Comparison of ENCODE assay signal across 36 cellular contexts in the genomic region with DNA sequence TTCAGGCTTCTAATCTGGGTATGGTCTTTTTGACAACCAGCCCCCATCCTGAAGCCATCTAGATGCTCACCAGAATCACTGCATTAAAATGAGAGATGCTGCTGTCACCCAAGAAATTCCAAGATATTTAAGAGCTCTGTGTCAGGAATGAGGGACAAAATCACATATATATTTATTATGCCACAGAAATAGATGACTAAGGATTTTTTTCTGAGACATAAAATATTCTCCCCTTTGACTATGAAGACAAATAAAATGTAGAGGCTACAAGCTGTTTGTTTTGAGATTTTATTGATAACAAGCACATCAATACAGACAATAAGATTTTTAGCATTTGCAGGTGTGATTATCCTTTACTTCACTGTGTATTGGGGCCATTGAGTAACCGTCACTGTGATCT.
DNase-seq lines count a peak whose midpoint lies in the region; ATAC-seq, FAIRE-seq and TF ChIP-seq lines count a peak whose summit lies in the region.
"Had no signal": no experiment of that assay in that cellular context is flagged by ENCODE, and none has a peak within 500 bp of the region (broad histone marks: within the 10 kb centered on the region; RNA-seq: fewer than 3 reads in every experiment).

No MANE protein-coding gene starts in this region.

- H4K20me1 ChIP-seq in HepG2 (ENCODE audit: insufficient read depth, low read length) = no peaks in the 10 kb centered on the region
- no peaks in the 10 kb centered on the region for H4K20me1 ChIP-seq in IMR-90 (ENCODE audit: insufficient read depth, low read length)
- H4K20me1 ChIP-seq: BLaER1; BLaER1 treated with 17β-estradiol and CSF1 and Interleukin-3, amounts not matched to agents 10 nM and 100 nM had no signal

- H3K27me3 Mint-ChIP-seq in progenitor cell of endocrine pancreas (peaks cover 7% of the 10 kb centered on the region), chondrocyte (ENCODE audit: low read depth) (peaks cover 33% of the 10 kb centered on the region)
- H3K27me3 Mint-ChIP-seq: CD4-positive, CD25-positive, alpha-beta regulatory T cell had no signal

- dilution Hi-C loops in IMR-90 (cut with HindIII; ENCODE audit: low sequenced_read_pairs, unreplicated experiment) = no loop called here

- H3K27ac ChIP-seq in HepG2 (ENCODE audit: extremely low read length, insufficient read depth, low read length) = no peak overlapping the region
- H3K27ac ChIP-seq in right lobe of liver = no peak overlapping the region
- no peak overlapping the region for H3K27ac ChIP-seq in IMR-90 (ENCODE audit: insufficient read depth, low read length)
- H3K27ac ChIP-seq: 22Rv1; A549; BLaER1; BLaER1 treated with 17β-estradiol and CSF1 and Interleukin-3, amounts not matched to agents 10 nM and 100 nM; C4-2B had no signal

- H2BK5ac ChIP-seq in IMR-90 (ENCODE audit: low read depth, low read length, poor library complexity, severe bottlenecking) = no peak overlapping the region

- TF ChIP-seq POLR2A in HepG2 (IDR thresholded peaks at IDR 0.05; ENCODE audit: insufficient read depth in 1 of 2, low read depth in 2 of 2, low read length in 2 of 2) (no peak), right lobe of liver (IDR thresholded peaks at IDR 0.05) (no peak), IMR-90 (IDR thresholded peaks at IDR 0.05; ENCODE audit: low read depth, low read length) (no peak)

- no peaks in the 10 kb centered on the region for H3K79me1 ChIP-seq in IMR-90 (ENCODE audit: low read depth in 1 of 2, low read length in 2 of 2)

- no peak overlapping the region for H3K23ac ChIP-seq in IMR-90 (ENCODE audit: low read depth, low read length)

- H3K27me3 ChIP-seq in HepG2 (ENCODE audit: control insufficient read depth in 1 of 2, insufficient read depth in 2 of 2, low read length in 2 of 2) (no peaks in the 10 kb centered on the region), right lobe of liver (no peaks in the 10 kb centered on the region), IMR-90 (ENCODE audit: control insufficient read depth, insufficient read depth, low read length) (no peaks in the 10 kb centered on the region)
- H3K27me3 ChIP-seq: BE2C; BLaER1; BLaER1 treated with 17β-estradiol and CSF1 and Interleukin-3, amounts not matched to agents 10 nM and 100 nM had no signal

- H3K9ac ChIP-seq in HepG2 (ENCODE audit: insufficient read depth, low read depth, low read length) (no peak overlapping the region), IMR-90 (ENCODE audit: low read depth, low read length) (no peak overlapping the region)
- H3K9ac ChIP-seq: BLaER1; BLaER1 treated with 17β-estradiol and CSF1 and Interleukin-3, amounts not matched to agents 10 nM and 100 nM had no signal

- BruUV-seq in HepG2 (replicated peaks; lab: Mats Ljungman, UMichigan) (no TSS peak), IMR-90 (replicated peaks; lab: Mats Ljungman, UMichigan) (no TSS peak)

- H4K8ac ChIP-seq in IMR-90 (ENCODE audit: low read depth in 2 of 2, low read length in 2 of 2) = no peak overlapping the region

- no peak overlapping the region for H3K14ac ChIP-seq in IMR-90 (replicated peaks; ENCODE audit: low read depth, low read length)

- no peaks in the 10 kb centered on the region for H3K9me3 ChIP-seq in HepG2 (ENCODE audit: low read length)
- no peaks in the 10 kb centered on the region for H3K9me3 ChIP-seq in right lobe of liver
- no peaks in the 10 kb centered on the region for H3K9me3 ChIP-seq in IMR-90 (ENCODE audit: control insufficient read depth, insufficient read depth, low read length)
- H3K9me3 ChIP-seq: A549; BE2C; BLaER1; BLaER1 treated with 17β-estradiol and CSF1 and Interleukin-3, amounts not matched to agents 10 nM and 100 nM; Caco-2 had no signal

- H3K36me3 Mint-ChIP-seq in progenitor cell of endocrine pancreas (ENCODE audit: insufficient read depth) (no peaks in the 10 kb centered on the region), chondrocyte (ENCODE audit: low read depth) (no peaks in the 10 kb centered on the region)
- H3K36me3 Mint-ChIP-seq in stimulated activated effector memory CD8-positive, alpha-beta T cell treated with anti-CD3 and anti-CD28 coated beads, Interleukin-12 subunit alpha, Interleukin-12 subunit beta, amount 100 ng/mL, for 72 hours = no peaks in the 10 kb centered on the region
- H3K36me3 Mint-ChIP-seq: CD14-positive monocyte; CD4-positive, alpha-beta memory T cell; CD4-positive, CD25-positive, alpha-beta regulatory T cell; CD8-positive, alpha-beta memory T cell; CD8-positive, alpha-beta T cell had no signal

- H3K27ac Mint-ChIP-seq in progenitor cell of endocrine pancreas = peak overlapping the region; percentile 46
- H3K27ac Mint-ChIP-seq in stimulated activated effector memory CD8-positive, alpha-beta T cell treated with anti-CD3 and anti-CD28 coated beads, Interleukin-12 subunit alpha, Interleukin-12 subunit beta, amount 100 ng/mL, for 72 hours = peak overlapping the region; percentile 14
- H3K27ac Mint-ChIP-seq in chondrocyte (ENCODE audit: unreplicated experiment) = no peak overlapping the region
- H3K27ac Mint-ChIP-seq: B cell; CD14-positive monocyte; CD4-positive, alpha-beta memory T cell; CD4-positive, alpha-beta T cell; CD4-positive, CD25-positive, alpha-beta regulatory T cell; CD8-positive, alpha-beta memory T cell; CD8-positive, alpha-beta T cell had no signal

- H3K9me1 ChIP-seq in IMR-90 (ENCODE audit: insufficient read depth, low read length) = no peaks in the 10 kb centered on the region

- H3K18ac ChIP-seq in IMR-90 (ENCODE audit: low read depth, low read length) = no peak overlapping the region

- no peak overlapping the region for H4K91ac ChIP-seq in IMR-90 (ENCODE audit: insufficient read depth, low read depth, low read length)

- H3K4me2 ChIP-seq in HepG2 (ENCODE audit: low read depth, low read length) (no peak overlapping the region), IMR-90 (ENCODE audit: low read depth, low read length) (no peak overlapping the region)
- H3K4me2 ChIP-seq: A549; BLaER1; BLaER1 treated with 17β-estradiol and CSF1 and Interleukin-3, amounts not matched to agents 10 nM and 100 nM had no signal

- H3K9me3 Mint-ChIP-seq in progenitor cell of endocrine pancreas (ENCODE audit: low read depth) (no peaks in the 10 kb centered on the region), chondrocyte (ENCODE audit: low read depth) (no peaks in the 10 kb centered on the region)
- no peaks in the 10 kb centered on the region for H3K9me3 Mint-ChIP-seq in stimulated activated effector memory CD8-positive, alpha-beta T cell treated with anti-CD3 and anti-CD28 coated beads, Interleukin-12 subunit alpha, Interleukin-12 subunit beta, amount 100 ng/mL, for 72 hours
- H3K9me3 Mint-ChIP-seq: CD14-positive monocyte; CD4-positive, alpha-beta memory T cell; CD4-positive, alpha-beta T cell; CD8-positive, alpha-beta memory T cell; CD8-positive, alpha-beta T cell had no signal

- FAIRE-seq in HepG2 (lab: Jason Lieb, UNC) = no peak
- FAIRE-seq: A204.1, A549, D721Med had no signal

- no peaks in the 10 kb centered on the region for H3K36me3 ChIP-seq in HepG2 (replicated peaks in 1 of 2; ENCODE audit: control insufficient read depth in 1 of 2, insufficient read depth in 2 of 2, low read length in 2 of 2)
- H3K36me3 ChIP-seq in right lobe of liver = no peaks in the 10 kb centered on the region
- H3K36me3 ChIP-seq in IMR-90 (ENCODE audit: control insufficient read depth, insufficient read depth, low read length) = no peaks in the 10 kb centered on the region
- H3K36me3 ChIP-seq: BE2C; BLaER1; BLaER1 treated with 17β-estradiol and CSF1 and Interleukin-3, amounts not matched to agents 10 nM and 100 nM had no signal

- CTCF ChIA-PET in HepG2 (lab: Yijun Ruan, JAX; ENCODE audit: low intra/inter-chr PET ratio, low total read pairs) (no interaction called here), IMR-90 (lab: Yijun Ruan, JAX) (interaction anchor here (0.6 kb wide), 1 partner anchor 8 kb away, joined by 3 read pairs; no protein-coding TSS in a partner anchor)

- H2AK9ac ChIP-seq in IMR-90 (replicated peaks; ENCODE audit: low read depth, low read length, poor library complexity) = no peak overlapping the region

- H2BK15ac ChIP-seq in IMR-90 (ENCODE audit: low read depth, low read length) = no peak overlapping the region

- H2AFZ ChIP-seq in HepG2 (ENCODE audit: low read length) (no peak overlapping the region), IMR-90 (replicated peaks; ENCODE audit: low read length, poor library complexity) (no peak overlapping the region)

- no peak for DNase-seq in HepG2 (ENCODE audit: low spot score)
- DNase-seq in right lobe of liver = no peak
- DNase-seq in IMR-90 = no peak
- DNase-seq in progenitor cell of endocrine pancreas (ENCODE audit: low spot score, unreplicated experiment) = no peak
- no peak for DNase-seq in stimulated activated effector memory CD8-positive, alpha-beta T cell treated with anti-CD3 and anti-CD28 coated beads, Interleukin-12 subunit alpha, Interleukin-12 subunit beta, amount 100 ng/mL, for 72 hours (ENCODE audit: low spot score in 2 of 2)
- DNase-seq in chondrocyte (ENCODE audit: low spot score) = no peak
- no peak for DNase-seq in COR-L47 (lab: John Stamatoyannopoulos, UW)
- DNase-seq: 8988T; ACHN; AML-193; BE2C; C1 segment of cervical spinal cord; Caco-2; Calu3; CD4-positive, alpha-beta memory T cell; CD4-positive, alpha-beta T cell; CD4-positive, CD25-positive, alpha-beta regulatory T cell; CD8-positive, alpha-beta memory T cell; CD8-positive, alpha-beta T cell; DMS 273 treated with DMSO at 0.1 percent for 48 hours; DMS153; DMS53; DMS79; DMS79 treated with DMSO at 0.1 percent for 48 hours; DND-41; EL had no signal

- H3K56ac ChIP-seq in IMR-90 (ENCODE audit: extremely low read depth, insufficient read depth, low read length) = no peak overlapping the region

- H3K4ac ChIP-seq in IMR-90 (ENCODE audit: low read depth, low read length) = no peak overlapping the region

- H2BK20ac ChIP-seq in IMR-90 (ENCODE audit: low read depth, low read length) = no peak overlapping the region

- in situ Hi-C loops in HepG2 (cut with HindIII; ENCODE audit: extremely low pct_ligation_motif_present, low pct_unique_long_range_greater_than_20kb) (loop anchor here (25.0 kb wide), 1 partner anchor 524 kb away; no protein-coding TSS in a partner anchor), IMR-90 (cut with MboI; ENCODE audit: low sequenced_read_pairs) (loop anchor here (5.0 to 10.0 kb wide), 2 partner anchors 454 to 531 kb away; no protein-coding TSS in a partner anchor)

- H3K4me1 Mint-ChIP-seq in progenitor cell of endocrine pancreas (ENCODE audit: low read depth) (no peaks in the 10 kb centered on the region), chondrocyte (ENCODE audit: low read depth) (no peaks in the 10 kb centered on the region)
- no peaks in the 10 kb centered on the region for H3K4me1 Mint-ChIP-seq in stimulated activated effector memory CD8-positive, alpha-beta T cell treated with anti-CD3 and anti-CD28 coated beads, Interleukin-12 subunit alpha, Interleukin-12 subunit beta, amount 100 ng/mL, for 72 hours
- H3K4me1 Mint-ChIP-seq: B cell; CD14-positive monocyte; CD4-positive, alpha-beta memory T cell; CD4-positive, CD25-positive, alpha-beta regulatory T cell; CD8-positive, alpha-beta memory T cell had no signal

- POLR2A ChIA-PET in HepG2 (lab: Yijun Ruan, JAX) (no interaction called here), IMR-90 (lab: Charles Lee; ENCODE audit: unreplicated experiment) (no interaction called here)

- H3K79me2 ChIP-seq in HepG2 (ENCODE audit: insufficient read depth, low read length) = no peaks in the 10 kb centered on the region

- H4K5ac ChIP-seq in IMR-90 (ENCODE audit: low read depth, low read length) = no peak overlapping the region

- ATAC-seq in HepG2 (no peak), right lobe of liver (no peak), IMR-90 (ENCODE audit: low read depth) (no peak), GM21825 (IDR thresholded peaks at IDR 0.05; ENCODE audit: unreplicated experiment) (no peak)
- no peak for ATAC-seq in stimulated activated effector memory CD8-positive, alpha-beta T cell treated with anti-CD3 and anti-CD28 coated beads, Interleukin-12 subunit alpha, Interleukin-12 subunit beta, amount 100 ng/mL, for 72 hours
- ATAC-seq: A549; CD8-positive, alpha-beta T cell had no signal

- H3K4me3 Mint-ChIP-seq in progenitor cell of endocrine pancreas (ENCODE audit: low read depth) (no peak overlapping the region), chondrocyte (ENCODE audit: unreplicated experiment) (no peak overlapping the region)
- H3K4me3 Mint-ChIP-seq in stimulated activated effector memory CD8-positive, alpha-beta T cell treated with anti-CD3 and anti-CD28 coated beads, Interleukin-12 subunit alpha, Interleukin-12 subunit beta, amount 100 ng/mL, for 72 hours = no peak overlapping the region
- H3K4me3 Mint-ChIP-seq: B cell; CD14-positive monocyte; CD4-positive, alpha-beta memory T cell; CD4-positive, alpha-beta T cell; CD4-positive, CD25-positive, alpha-beta regulatory T cell; CD8-positive, alpha-beta memory T cell; CD8-positive, alpha-beta T cell had no signal

- WGBS in HepG2 (ENCODE audit: low lambda C conversion rate) = 36% methylated on average over 1 of the region's 1 CpG
- WGBS in right lobe of liver (ENCODE audit: insufficient coverage, low coverage, low lambda C conversion rate, missing lambda C conversion rate) = 67% methylated on average over 1 of the region's 1 CpG
- no CpG with 5 or more reads among the region's 1 CpG for WGBS in IMR-90 (ENCODE audit: extremely low coverage in 2 of 2, insufficient read length in 1 of 2), 2 experiments

- H3K4me1 ChIP-seq in HepG2 (ENCODE audit: insufficient read depth, low read length) (no peaks in the 10 kb centered on the region), right lobe of liver (no peaks in the 10 kb centered on the region), IMR-90 (ENCODE audit: control insufficient read depth, insufficient read depth, low read length) (no peaks in the 10 kb centered on the region)
- H3K4me1 ChIP-seq: A549, Caco-2 had no signal

- no peak overlapping the region for H2AK5ac ChIP-seq in IMR-90 (ENCODE audit: low read depth, low read length)

- intact Hi-C loops in HepG2 (cut with micrococcal nuclease; ENCODE audit: unreplicated experiment) = loop anchor here (10.0 kb wide), 1 partner anchor 351 kb away; the partner anchor contains the start of gene GABRB1
- intact Hi-C loops in right lobe of liver (cut with DNase I) = no loop called here
- intact Hi-C loops in IMR-90 (cut with micrococcal nuclease) = loop anchor here (10.0 kb wide), 1 partner anchor 179 kb away; no protein-coding TSS in a partner anchor

- no peak for TF ChIP-seq RAD21 in HepG2 (CRISPR knock-in tag; IDR thresholded peaks at IDR 0.05)
- no peak for TF ChIP-seq RAD21 in IMR-90 (IDR thresholded peaks at IDR 0.05; ENCODE audit: low read length)

- TF ChIP-seq CTCF in HepG2 (CRISPR knock-in tag; IDR thresholded peaks at IDR 0.05) (no peak), right lobe of liver (IDR thresholded peaks at IDR 0.05) (no peak), IMR-90 (conservative IDR thresholded peaks at IDR 0.05; ENCODE audit: low read depth, low read length) (no peak), progenitor cell of endocrine pancreas (IDR thresholded peaks at IDR 0.05; ENCODE audit: unreplicated experiment) (no peak), chondrocyte (IDR thresholded peaks at IDR 0.05) (no peak)

- H2BK120ac ChIP-seq in IMR-90 (ENCODE audit: low read depth, low read length) = no peak overlapping the region

- TF ChIP-seq EP300 in HepG2 (IDR thresholded peaks at IDR 0.05; ENCODE audit: low read depth in 2 of 2, low read length in 2 of 2) (no peak), HepG2 (CRISPR knock-in tag; IDR thresholded peaks at IDR 0.05; ENCODE audit: borderline replicate concordance) (no peak)

- H3K4me3 ChIP-seq in HepG2 (replicated peaks in 1 of 3; ENCODE audit: insufficient read depth in 1 of 3, low read depth in 2 of 3, low read length in 3 of 3) (no peak overlapping the region), right lobe of liver (no peak overlapping the region), IMR-90 (ENCODE audit: insufficient read depth, low read depth, low read length) (no peak overlapping the region)
- H3K4me3 ChIP-seq: A549; BLaER1; BLaER1 treated with 17β-estradiol and CSF1 and Interleukin-3, amounts not matched to agents 10 nM and 100 nM had no signal

Comparison
In these comparisons a context has a peak if more than half of its experiments do, and no peak if none do; other contexts are left out.
1. intact Hi-C loops: an anchor here in HepG2 (10.0 kb wide) and IMR-90 (10.0 kb wide); none called in right lobe of liver.